Comparison of ENCODE assay signal across 20 cellular contexts in the genomic region with DNA sequence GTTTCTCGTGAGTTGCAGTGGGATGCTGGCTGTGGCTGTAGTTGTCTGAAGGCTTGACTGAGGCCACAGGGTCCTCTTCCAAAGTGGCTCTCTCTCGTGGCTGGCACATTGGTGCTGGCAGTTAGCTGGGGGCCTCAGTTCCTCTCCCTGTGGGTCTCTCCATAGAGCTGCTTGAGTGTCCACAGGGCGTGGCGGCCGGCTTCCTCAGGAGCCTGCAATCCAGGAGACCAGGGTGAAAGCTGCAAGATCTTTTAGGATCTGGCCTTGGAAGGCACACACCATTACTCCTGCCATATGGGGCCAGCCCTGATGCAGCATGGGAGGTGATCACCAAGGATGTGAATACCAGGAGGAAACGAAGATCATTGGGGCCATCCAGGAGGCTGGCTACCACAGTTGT.
"Had no signal": no experiment of that assay in that cellular context is flagged by ENCODE, and none has a peak within 500 bp of the region (broad histone marks: within the 10 kb centered on the region; RNA-seq: fewer than 3 reads in every experiment).

No MANE protein-coding gene starts in this region.

- H3K36me3 ChIP-seq: ascending aorta, breast epithelium, right lobe of liver had no signal

- H3K36me3 Mint-ChIP-seq: activated naive CD4-positive, alpha-beta T cell treated with anti-CD3 and anti-CD28 coated beads, Interleukin-2, amount 10 ng/mL, durations not matched to agents 7 days and 5 days had no signal

- DNase-seq: activated CD4-positive, alpha-beta T cell treated with anti-CD3 and anti-CD28 coated beads for 1 hour; activated CD4-positive, alpha-beta T cell treated with anti-CD3 and anti-CD28 coated beads, Interleukin-2, amount 50 U/mL, for 4 hours; activated naive CD4-positive, alpha-beta T cell treated with anti-CD3 and anti-CD28 coated beads, Interleukin-2, amount 10 ng/mL, durations not matched to agents 7 days and 5 days; activated T-cell treated with anti-CD3 and anti-CD28 coated beads, Interleukin-2, amount 50 U/mL, for 1 hour; effector memory CD4-positive, alpha-beta T cell; foreskin keratinocyte; mucosa of descending colon; naive thymus-derived CD4-positive, alpha-beta T cell; stimulated activated CD4-positive, alpha-beta T cell treated with anti-CD3 and anti-CD28 coated beads, Interleukin-4, amount 100 ng/mL, for 4 hours; stimulated activated naive CD8-positive, alpha-beta T cell treated with anti-CD3 and anti-CD28 coated beads, Interleukin-15, amount 100 ng/mL, for 72 hours; T-helper 1 cell; T1000; testis had no signal

- H3K4me3 ChIP-seq: ascending aorta, breast epithelium, mucosa of descending colon, right lobe of liver, smooth muscle cell, testis had no signal

- H3K27ac ChIP-seq: ascending aorta, breast epithelium, foreskin keratinocyte, right lobe of liver, testis had no signal

- H3K9me3 ChIP-seq: ascending aorta, breast epithelium, mucosa of descending colon, right lobe of liver, testis had no signal

- H3K27ac Mint-ChIP-seq: activated naive CD4-positive, alpha-beta T cell treated with anti-CD3 and anti-CD28 coated beads, Interleukin-2, amount 10 ng/mL, durations not matched to agents 7 days and 5 days; activated T-helper 2 cell treated with anti-CD3 and anti-CD28 coated beads, Interferon-gamma antibody, Interleukin-2, Interleukin-4, amounts not matched to agents 10 μg/mL and 5 μg/mL and 100 μg/mL, durations not matched to agents 14 hours and 24 hours and 36 hours; dendritic cell treated with granulocyte-macrophage colony-stimulating factor and Interleukin-4, amounts not matched to agents 40 ng/mL and 50 ng/mL, for 4 days; naive thymus-derived CD4-positive, alpha-beta T cell; progenitor cell of endocrine pancreas; stimulated activated naive CD8-positive, alpha-beta T cell treated with anti-CD3 and anti-CD28 coated beads, Interleukin-15, amount 100 ng/mL, for 72 hours had no signal

- H3K4me1 ChIP-seq: testis had no signal

- H3K27me3 ChIP-seq: ascending aorta, breast epithelium, foreskin keratinocyte, right lobe of liver, testis had no signal

- H3K9me3 Mint-ChIP-seq: activated naive CD4-positive, alpha-beta T cell treated with anti-CD3 and anti-CD28 coated beads, Interleukin-2, amount 10 ng/mL, durations not matched to agents 7 days and 5 days; dendritic cell treated with granulocyte-macrophage colony-stimulating factor and Interleukin-4, amounts not matched to agents 40 ng/mL and 50 ng/mL, for 4 days; stimulated activated naive CD8-positive, alpha-beta T cell treated with anti-CD3 and anti-CD28 coated beads, Interleukin-15, amount 100 ng/mL, for 72 hours had no signal

- H3K4me3 Mint-ChIP-seq: activated naive CD4-positive, alpha-beta T cell treated with anti-CD3 and anti-CD28 coated beads, Interleukin-2, amount 10 ng/mL, durations not matched to agents 7 days and 5 days; dendritic cell treated with granulocyte-macrophage colony-stimulating factor and Interleukin-4, amounts not matched to agents 40 ng/mL and 50 ng/mL, for 4 days; naive thymus-derived CD4-positive, alpha-beta T cell; stimulated activated naive CD8-positive, alpha-beta T cell treated with anti-CD3 and anti-CD28 coated beads, Interleukin-15, amount 100 ng/mL, for 72 hours had no signal

- ATAC-seq: foreskin keratinocyte; mucosa of descending colon; naive thymus-derived CD4-positive, alpha-beta T cell; right lobe of liver; stimulated activated naive CD8-positive, alpha-beta T cell treated with anti-CD3 and anti-CD28 coated beads, Interleukin-15, amount 100 ng/mL, for 72 hours had no signal

- H3K27me3 Mint-ChIP-seq: activated naive CD4-positive, alpha-beta T cell treated with anti-CD3 and anti-CD28 coated beads, Interleukin-2, amount 10 ng/mL, durations not matched to agents 7 days and 5 days had no signal
